19 cellular contexts compared by ENCODE assay signal in the genomic region with DNA sequence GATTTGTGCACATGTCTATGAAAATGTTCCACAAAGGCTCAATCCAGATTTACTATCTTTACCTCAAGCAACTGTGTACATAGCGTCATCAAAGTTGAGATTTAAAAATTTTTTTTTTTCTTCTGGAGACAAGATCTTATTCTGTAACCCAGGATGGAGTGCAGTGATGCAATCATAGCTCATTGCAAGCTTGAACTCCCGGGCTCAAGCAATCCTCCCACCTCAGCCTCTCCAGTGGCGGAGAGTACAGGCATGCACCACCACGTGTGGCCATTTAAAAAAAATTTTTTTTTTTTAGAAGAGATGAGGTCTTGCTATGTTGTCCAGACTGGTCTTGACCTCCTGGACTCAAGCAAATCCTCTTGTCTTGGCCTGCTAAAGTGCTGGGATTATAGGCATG.
"Had no signal": no experiment of that assay in that cellular context is flagged by ENCODE, and none has a peak within 500 bp of the region (broad histone marks: within the 10 kb centered on the region; RNA-seq: fewer than 3 reads in every experiment).

No MANE protein-coding gene starts in this region.

- H3K9me3 Mint-ChIP-seq: activated CD4-positive, alpha-beta T cell treated with anti-CD3 and anti-CD28 coated beads, Interleukin-2, amount 10 ng/mL, durations not matched to agents 24 days and 14 days; activated CD8-positive, alpha-beta T cell treated with anti-CD3 and anti-CD28 coated beads for 36 hours; activated naive CD4-positive, alpha-beta T cell treated with anti-CD3 and anti-CD28 coated beads for 36 hours; activated T-helper 17 cell treated with anti-CD3 and anti-CD28 coated beads, Interleukin-2, amount 50 U/mL, for 72 hours; central memory CD8-positive, alpha-beta T cell had no signal

- H3K27ac Mint-ChIP-seq: activated CD4-positive, alpha-beta T cell treated with anti-CD3 and anti-CD28 coated beads, Interleukin-2, amount 10 ng/mL, durations not matched to agents 24 days and 14 days; activated CD8-positive, alpha-beta T cell treated with anti-CD3 and anti-CD28 coated beads for 36 hours; activated naive CD4-positive, alpha-beta T cell treated with anti-CD3 and anti-CD28 coated beads for 36 hours; activated T-helper 17 cell treated with anti-CD3 and anti-CD28 coated beads, Interleukin-2, amount 50 U/mL, for 72 hours had no signal

- H3K27ac ChIP-seq: coronary artery, prostate gland, skin epidermis, transverse colon, vagina had no signal

- H3K4me1 Mint-ChIP-seq: activated T-helper 17 cell treated with anti-CD3 and anti-CD28 coated beads, Interleukin-2, amount 50 U/mL, for 72 hours; central memory CD8-positive, alpha-beta T cell had no signal

- H3K4me3 ChIP-seq: coronary artery, prostate gland, skin epidermis, transverse colon, vagina had no signal

- H3K9me3 ChIP-seq: prostate gland, transverse colon, vagina had no signal

- H3K27me3 ChIP-seq: vagina had no signal

- DNase-seq: activated CD4-positive, alpha-beta T cell treated with anti-CD3 and anti-CD28 coated beads, Interleukin-2, amount 10 ng/mL, durations not matched to agents 24 days and 14 days; activated CD4-positive, CD25-positive, alpha-beta regulatory T cell; activated CD8-positive, alpha-beta T cell treated with anti-CD3 and anti-CD28 coated beads for 36 hours; activated naive CD4-positive, alpha-beta T cell treated with anti-CD3 and anti-CD28 coated beads for 36 hours; activated T-cell treated with anti-CD3 and anti-CD28 coated beads, Interleukin-2, amount 50 U/mL, for 1 hour; aorta; foreskin melanocyte; hypothalamus; midbrain; right cardiac atrium; stimulated activated naive CD8-positive, alpha-beta T cell treated with anti-CD3 and anti-CD28 coated beads, Interleukin-15, Interleukin-2, amounts not matched to agents 100 U/mL and 50 U/mL, for 24 hours; T-helper 9 cell; transverse colon had no signal

- H3K4me3 Mint-ChIP-seq: activated CD4-positive, alpha-beta T cell treated with anti-CD3 and anti-CD28 coated beads, Interleukin-2, amount 10 ng/mL, durations not matched to agents 24 days and 14 days; activated CD8-positive, alpha-beta T cell treated with anti-CD3 and anti-CD28 coated beads for 36 hours; activated naive CD4-positive, alpha-beta T cell treated with anti-CD3 and anti-CD28 coated beads for 36 hours; activated T-helper 17 cell treated with anti-CD3 and anti-CD28 coated beads, Interleukin-2, amount 50 U/mL, for 72 hours; central memory CD8-positive, alpha-beta T cell had no signal

- H3K36me3 ChIP-seq: prostate gland, transverse colon, vagina had no signal
